ENCODE assay signal across 13 cellular contexts in the genomic region with DNA sequence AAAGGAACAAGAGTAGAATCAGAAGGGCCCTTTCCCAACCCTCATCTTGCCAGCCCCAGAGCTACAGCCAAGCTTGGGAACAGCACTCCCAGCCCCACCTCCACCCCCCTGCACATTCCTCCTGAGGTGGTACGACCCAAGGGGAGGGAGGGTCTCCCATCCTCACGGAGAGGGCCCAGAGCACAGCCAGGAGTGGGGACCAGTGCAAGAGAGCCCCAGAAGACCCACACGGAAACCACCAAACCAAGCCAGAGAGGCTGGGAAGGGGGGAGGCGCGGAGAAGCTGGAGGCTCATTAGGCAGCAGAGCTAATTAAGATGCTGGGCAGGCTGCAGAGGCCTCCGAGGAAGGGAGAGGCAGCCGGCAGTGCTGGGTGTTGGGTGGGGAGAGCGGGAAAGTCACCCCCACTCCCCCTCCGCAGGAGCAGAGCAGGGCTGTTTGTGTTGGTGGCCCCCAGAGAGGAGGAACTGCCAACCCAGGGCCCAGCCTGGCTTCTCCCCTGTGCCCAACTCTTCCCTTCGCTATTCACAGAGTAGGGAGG. TPM values are rescaled to one million over a fixed set of nuclear protein-coding genes. Genes with fewer than 3 reads are reported as not detected.
A peak's percentile ranks its signal among the peaks of the same experiment; 100 is the strongest.
DNase-seq lines count a peak whose midpoint lies in the region; ATAC-seq and TF ChIP-seq lines count a peak whose summit lies in the region.
"Had no signal": no experiment of that assay in that cellular context is flagged by ENCODE, and none has a peak within 500 bp of the region (broad histone marks: within the 10 kb centered on the region; RNA-seq: fewer than 3 reads in every experiment).

No MANE protein-coding gene starts in this region.

- intact Hi-C loops in thyroid gland (cut with DNase I): no loop called here

- peaks cover 50% of the 10 kb centered on the region for H3K4me1 Mint-ChIP-seq in activated naive CD4-positive, alpha-beta T cell treated with anti-CD3 and anti-CD28 coated beads, Interleukin-2, amount 10 ng/mL, durations not matched to agents 7 days and 5 days
- peaks cover 40 to 48% of the 10 kb centered on the region in 2 donors for H3K4me1 Mint-ChIP-seq in effector memory CD8-positive, alpha-beta T cell (ENCODE audit: low read depth in 2 of 2)

- H3K27me3 ChIP-seq in thyroid gland (no peaks in the 10 kb centered on the region), foreskin keratinocyte (no peaks in the 10 kb centered on the region)

- H3K27ac ChIP-seq in thyroid gland (peak overlapping the region in 2 of 3 donors; percentile 33 to 38), foreskin keratinocyte (no peak overlapping the region)

- no peaks in the 10 kb centered on the region for H3K9me3 ChIP-seq in thyroid gland

- H3K36me3 Mint-ChIP-seq in activated naive CD4-positive, alpha-beta T cell treated with anti-CD3 and anti-CD28 coated beads, Interleukin-2, amount 10 ng/mL, durations not matched to agents 7 days and 5 days: peaks cover 18% of the 10 kb centered on the region
- peaks cover 42% of the 10 kb centered on the region for H3K36me3 Mint-ChIP-seq in effector memory CD8-positive, alpha-beta T cell (ENCODE audit: insufficient read depth)

- H3K27ac Mint-ChIP-seq in activated naive CD4-positive, alpha-beta T cell treated with anti-CD3 and anti-CD28 coated beads, Interleukin-2, amount 10 ng/mL, durations not matched to agents 7 days and 5 days: no peak overlapping the region
- peak overlapping the region in 1 of 2 donors; percentile 85 for H3K27ac Mint-ChIP-seq in effector memory CD8-positive, alpha-beta T cell

- peaks cover 0 to 3% of the 10 kb centered on the region in 2 donors for H3K36me3 ChIP-seq in thyroid gland

- no peaks in the 10 kb centered on the region for H3K9me3 Mint-ChIP-seq in activated naive CD4-positive, alpha-beta T cell treated with anti-CD3 and anti-CD28 coated beads, Interleukin-2, amount 10 ng/mL, durations not matched to agents 7 days and 5 days
- H3K9me3 Mint-ChIP-seq in effector memory CD8-positive, alpha-beta T cell: no peaks in the 10 kb centered on the region

- peak overlapping the region; percentile 12 for H3K4me3 Mint-ChIP-seq in activated naive CD4-positive, alpha-beta T cell treated with anti-CD3 and anti-CD28 coated beads, Interleukin-2, amount 10 ng/mL, durations not matched to agents 7 days and 5 days
- H3K4me3 Mint-ChIP-seq in effector memory CD8-positive, alpha-beta T cell: peak overlapping the region in 1 of 2 donors; percentile 93

- CTCF ChIA-PET in activated naive CD4-positive, alpha-beta T cell treated with anti-CD3 and anti-CD28 coated beads, Interleukin-2, amount 10 ng/mL, durations not matched to agents 7 days and 5 days (lab: Charles Lee): interaction anchor here (0.9 to 3.7 kb wide), 3 partner anchors 20 to 41 kb away, joined by 3 to 21 read pairs (median 13); no protein-coding TSS in a partner anchor

- TF ChIP-seq CTCF in thyroid gland (IDR thresholded peaks at IDR 0.05) (no peak), foreskin keratinocyte (conservative IDR thresholded peaks at IDR 0.05) (no peak)

- no peak for TF ChIP-seq POLR2A in thyroid gland (IDR thresholded peaks at IDR 0.05)

- no peak for DNase-seq in activated naive CD4-positive, alpha-beta T cell treated with anti-CD3 and anti-CD28 coated beads, Interleukin-2, amount 10 ng/mL, durations not matched to agents 7 days and 5 days
- DNase-seq in activated naive CD4-positive, alpha-beta T cell treated with anti-CD3 and anti-CD28 coated beads, Interleukin-2, amount 50 U/mL, for 16 hours: no peak
- DNase-seq in astrocyte of the hippocampus (ENCODE audit: low read depth, low spot score) (peak; percentile 51), medulla oblongata (ENCODE audit: extremely low spot score) (peak; percentile 55), thyroid gland (no peak), foreskin keratinocyte (no peak), amniotic stem cell (lab: John Stamatoyannopoulos, UW) (no peak)
- no peak for DNase-seq in effector memory CD8-positive, alpha-beta T cell
- DNase-seq: activated CD8-positive, alpha-beta memory T cell treated with anti-CD3 and anti-CD28 coated beads for 24 hours had no signal

- no peaks in the 10 kb centered on the region for H3K27me3 Mint-ChIP-seq in activated naive CD4-positive, alpha-beta T cell treated with anti-CD3 and anti-CD28 coated beads, Interleukin-2, amount 10 ng/mL, durations not matched to agents 7 days and 5 days
- no peaks in the 10 kb centered on the region for H3K27me3 Mint-ChIP-seq in effector memory CD8-positive, alpha-beta T cell

- H3K4me3 ChIP-seq in thyroid gland (replicated peaks in 1 of 3): no peak overlapping the region

- 67 to 68% methylated on average over 6 to 8 of the region's 10 CpGs for WGBS in thyroid gland, 2 donors

- peaks cover 31 to 35% of the 10 kb centered on the region in 2 donors for H3K4me1 ChIP-seq in thyroid gland
- peaks cover 9% of the 10 kb centered on the region for H3K4me1 ChIP-seq in foreskin keratinocyte

- no peak for ATAC-seq in effector memory CD8-positive, alpha-beta T cell (replicated peaks)
- no peak for ATAC-seq in foreskin keratinocyte

RNA-seq across cellular contexts. Expression of a gene that starts 2.4 kb away (rescaled TPM):
- total RNA-seq in thyroid gland (10 to 100 TPM in 1 of 4 donors, 1 to 10 TPM in 3; 5.8 to 10.1 (median 7.8) TPM), foreskin keratinocyte (6.2 and 7.9 TPM in 2 replicates)
- 5.2 TPM in 2 replicates for polyA plus RNA-seq in foreskin keratinocyte

RNA-seq across cellular contexts. Expression of a gene that starts 5.0 kb away (rescaled TPM):
- total RNA-seq in thyroid gland (1,000 to 10,000 TPM; 2,008 to 3,549 (median 2,319) TPM), foreskin keratinocyte (2,499 and 2,540 TPM in 2 replicates)
- polyA plus RNA-seq in foreskin keratinocyte: 3,348 and 3,422 TPM in 2 replicates

RNA-seq across cellular contexts. Expression of a gene that starts 29.1 kb away (rescaled TPM):
- not detected for total RNA-seq in thyroid gland
- not detected in 2 replicates for total RNA-seq in foreskin keratinocyte
- not detected in 2 replicates for polyA plus RNA-seq in foreskin keratinocyte
- total RNA-seq: M059J, mammary epithelial cell, RPMI7951 had no signal
- polyA plus RNA-seq: BJ, mammary epithelial cell had no signal

RNA-seq across cellular contexts. Expression of a gene that starts 30.7 kb away (rescaled TPM):
- total RNA-seq in thyroid gland: not detected
- not detected in 2 replicates for total RNA-seq in foreskin keratinocyte
- polyA plus RNA-seq in foreskin keratinocyte: not detected in 2 replicates
- total RNA-seq: mammary epithelial cell had no signal
- polyA plus RNA-seq: BJ, mammary epithelial cell had no signal

RNA-seq across cellular contexts. Expression of a gene that starts 43.6 kb away (rescaled TPM):
- total RNA-seq in thyroid gland: 10 to 100 TPM in 1 of 4 donors, 1 to 10 TPM in 3; 1.8 to 13.4 (median 6.4) TPM
- total RNA-seq in foreskin keratinocyte: 0.27 and 0.28 TPM in 2 replicates
- 0.14 and 0.17 TPM in 2 replicates for polyA plus RNA-seq in foreskin keratinocyte

Comparison
In these comparisons a context has a peak if more than half of its experiments do, and no peak if none do; other contexts are left out.
1. DNase-seq: peak in astrocyte of the hippocampus (single experiment) and medulla oblongata (single experiment); none in activated naive CD4-positive, alpha-beta T cell treated with anti-CD3 and anti-CD28 coated beads, Interleukin-2, amount 10 ng/mL, durations not matched to agents 7 days and 5 days (single experiment), activated naive CD4-positive, alpha-beta T cell treated with anti-CD3 and anti-CD28 coated beads, Interleukin-2, amount 50 U/mL, for 16 hours (single experiment), thyroid gland (0 of 2), effector memory CD8-positive, alpha-beta T cell (0 of 3), foreskin keratinocyte (0 of 2) and amniotic stem cell (single experiment).